In the genomic region with DNA sequence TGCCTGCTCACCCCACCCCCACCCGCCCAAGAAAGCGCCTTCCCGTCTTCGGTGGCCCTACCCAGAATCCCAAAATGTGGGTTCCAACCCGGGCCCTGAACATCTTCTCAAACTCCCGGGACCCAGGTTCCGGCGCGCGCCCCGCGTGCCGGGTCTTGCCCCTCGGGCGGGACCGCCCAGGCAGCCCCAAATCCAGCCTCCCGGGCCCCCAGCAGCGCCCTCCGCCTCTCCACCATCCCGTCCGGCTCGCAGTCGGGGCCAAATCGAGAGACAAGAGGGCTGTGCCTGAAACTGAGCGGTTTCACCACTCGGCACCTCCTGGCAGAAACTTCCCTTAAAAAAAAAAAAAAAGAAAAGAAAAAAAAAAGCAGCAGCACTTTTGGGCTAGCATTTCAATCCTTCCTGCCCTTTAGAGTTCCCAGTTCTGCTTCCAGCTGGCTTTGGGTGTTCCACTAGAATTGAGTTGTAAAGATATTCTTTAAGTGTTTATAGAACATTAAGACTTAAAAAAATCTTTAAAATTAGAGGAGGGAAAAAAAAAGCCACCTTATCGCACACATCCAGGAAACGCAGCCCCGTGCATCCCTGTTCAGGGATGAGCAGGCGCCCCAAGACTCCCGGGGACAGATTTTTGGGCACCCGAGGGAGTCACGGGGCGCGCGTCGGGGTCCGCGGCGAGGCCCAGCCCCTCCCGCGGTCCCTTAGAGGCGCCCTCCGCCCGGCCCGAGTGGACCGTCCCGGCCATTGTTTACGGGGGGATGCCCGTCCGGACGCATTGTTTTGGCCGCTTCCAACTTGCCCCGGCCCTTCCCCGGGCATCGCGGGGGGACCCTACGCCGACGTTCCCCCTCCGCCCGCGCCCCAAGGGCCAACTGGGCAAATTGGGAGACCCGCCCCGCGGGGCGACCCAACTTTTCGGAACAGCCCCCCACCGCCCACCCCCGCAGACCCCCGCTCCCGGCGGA, we compare ENCODE assay signal across 8 cellular contexts. TPM values are rescaled to one million over a fixed set of nuclear protein-coding genes. Genes with fewer than 3 reads are reported as not detected.
DNase-seq lines count a peak whose midpoint lies in the region; ATAC-seq and TF ChIP-seq lines count a peak whose summit lies in the region.
"Not testable (repeated sequence)": the region's sequence is repeated elsewhere in the genome, so short reads cannot be mapped to it uniquely, and the experiment has no call there.

No MANE protein-coding gene starts in this region.

- peak overlapping the region; percentile 92 to 99 for H3K27ac Mint-ChIP-seq in natural killer cell treated with Interleukin-12 subunit alpha and Interleukin-12 subunit beta and Interleukin-15 and Interleukin-18, amount 100 ng/mL, for 72 hours

- H3K4me2 ChIP-seq in MM.1S (ENCODE audit: low read depth, low read length): peak overlapping the region; percentile 85; the same call in 1 of the 2 replicates

- peaks cover 29% of the 10 kb centered on the region for H3F3A ChIP-seq in MM.1S (ENCODE audit: insufficient read depth, low read length)

- not testable (repeated sequence) for H3K4me1 ChIP-seq in MM.1S (ENCODE audit: low read length)

- peak overlapping the region; percentile 98 for H3K27ac ChIP-seq in MM.1S (ENCODE audit: low read length)
- H3K27ac ChIP-seq in substantia nigra (ENCODE audit: low read depth, low read length, poor library complexity, severe bottlenecking): peak overlapping the region; percentile 90

- peaks cover 73% of the 10 kb centered on the region for H3K79me2 ChIP-seq in MM.1S (ENCODE audit: low read length)

- peak overlapping the region; percentile 99 for H3K9ac ChIP-seq in MM.1S (ENCODE audit: low read length)

- H3K9me2 ChIP-seq in MM.1S (replicated peaks; ENCODE audit: insufficient read depth, low read length): not testable (repeated sequence)

- not testable (repeated sequence) for H3K36me3 Mint-ChIP-seq in natural killer cell treated with Interleukin-12 subunit alpha and Interleukin-12 subunit beta and Interleukin-15 and Interleukin-18, amount 100 ng/mL, for 72 hours

- H3K4me3 Mint-ChIP-seq in natural killer cell treated with Interleukin-12 subunit alpha and Interleukin-12 subunit beta and Interleukin-15 and Interleukin-18, amount 100 ng/mL, for 72 hours: peak overlapping the region; percentile 96

- not testable (repeated sequence) for H3K27me3 ChIP-seq in MM.1S (replicated peaks; ENCODE audit: insufficient read depth, low read length)

- in situ Hi-C loops in astrocyte of the cerebellum (cut with HindIII; ENCODE audit: low sequenced_read_pairs): loop anchor here (25.0 kb wide), 1 partner anchor 345 kb away; no protein-coding TSS in a partner anchor

- not testable (repeated sequence) for H3K9me3 ChIP-seq in MM.1S (replicated peaks; ENCODE audit: insufficient read depth, low read length)

- H2AFZ ChIP-seq in MM.1S (ENCODE audit: low read length): not testable (repeated sequence)

- not testable (repeated sequence) for H3K36me3 ChIP-seq in MM.1S (replicated peaks; ENCODE audit: insufficient read depth, low read length)

- not testable (repeated sequence) for H3K27me3 Mint-ChIP-seq in natural killer cell treated with Interleukin-12 subunit alpha and Interleukin-12 subunit beta and Interleukin-15 and Interleukin-18, amount 100 ng/mL, for 72 hours

- peaks cover 35 to 58% of the 10 kb centered on the region in 2 donors for H3K4me1 Mint-ChIP-seq in natural killer cell treated with Interleukin-12 subunit alpha and Interleukin-12 subunit beta and Interleukin-15 and Interleukin-18, amount 100 ng/mL, for 72 hours (ENCODE audit: low read depth in 2 of 2)

- DNase-seq in Daoy (ENCODE audit: low read depth) (peak; percentile 83), HCEC 1CT (peak; percentile 45), MM.1S (peak; percentile 73), UCSD-AML1 (lab: John Stamatoyannopoulos, UW; ENCODE audit: unreplicated experiment) (peak; percentile 62), Right ventricle myocardium inferior (ENCODE audit: missing footprints) (peak; percentile 86), substantia nigra (lab: John Stamatoyannopoulos, UW) (peak in 20 of 49 donors; percentile 8 to 51 (median 32))
- not testable (repeated sequence) for DNase-seq in astrocyte of the cerebellum (ENCODE audit: low read depth)
- peak; percentile 74 for DNase-seq in natural killer cell treated with Interleukin-12 subunit alpha and Interleukin-12 subunit beta and Interleukin-15 and Interleukin-18, amount 100 ng/mL, for 72 hours (ENCODE audit: low spot score)

- ATAC-seq in Right ventricle myocardium inferior: peak; percentile 43
- not testable (repeated sequence) for ATAC-seq in natural killer cell treated with Interleukin-12 subunit alpha and Interleukin-12 subunit beta and Interleukin-15 and Interleukin-18, amount 100 ng/mL, for 72 hours

- TF ChIP-seq CTCF in MM.1S (IDR thresholded peaks at IDR 0.05; ENCODE audit: low read length); astrocyte of the cerebellum (IDR thresholded peaks at IDR 0.05; ENCODE audit: low read depth, low read length, missing control alignments): not testable (repeated sequence)

- H4K20me1 ChIP-seq in MM.1S (ENCODE audit: insufficient read depth, low read length): not testable (repeated sequence)

- not testable (repeated sequence) for H3K9me3 Mint-ChIP-seq in natural killer cell treated with Interleukin-12 subunit alpha and Interleukin-12 subunit beta and Interleukin-15 and Interleukin-18, amount 100 ng/mL, for 72 hours

- intact Hi-C loops in Right ventricle myocardium inferior (cut with DNase I): loop anchor here (10.0 kb wide), 1 partner anchor 622 kb away; no protein-coding TSS in a partner anchor

- H3K4me3 ChIP-seq in MM.1S (ENCODE audit: low read length) (peak overlapping the region; percentile 89), astrocyte of the cerebellum (ENCODE audit: low read depth, low read length) (peak overlapping the region; percentile 79)

RNA-seq across cellular contexts. Expression of a gene that starts 0.9 kb away (rescaled TPM):
- 6.8 and 9.7 TPM in 2 replicates for total RNA-seq in Daoy (2014; rRNA removed; shearing (Covaris generic))
- total RNA-seq in Right ventricle myocardium inferior: 8.3 TPM
- 10 to 100 TPM; 39.9 to 48.0 TPM for total RNA-seq in natural killer cell treated with Interleukin-12 subunit alpha and Interleukin-12 subunit beta and Interleukin-15 and Interleukin-18, amount 100 ng/mL, for 72 hours
